Comparison of ENCODE assay signal across 10 cellular contexts in genomic region chr15:100713163-100713867, GRCh38.
DNase-seq lines count a peak whose midpoint lies in the region; ATAC-seq and TF ChIP-seq lines count a peak whose summit lies in the region.
"Had no signal": no experiment of that assay in that cellular context is flagged by ENCODE, and none has a peak within 500 bp of the region (broad histone marks: within the 10 kb centered on the region; RNA-seq: fewer than 3 reads in every experiment).

No MANE protein-coding gene starts in this region.

- CTCF ChIA-PET in mammary epithelial cell (lab: Charles Lee; ENCODE audit: low non-redundant PET): no interaction called here

- H3K4me1 ChIP-seq in heart left ventricle (peaks cover 0 to 44% (median 16%) of the 10 kb centered on the region in 12 donors), mammary epithelial cell (ENCODE audit: insufficient read depth, low read length) (peaks cover 33% of the 10 kb centered on the region), liver (ENCODE audit: control insufficient read depth in 4 of 4, insufficient read depth in 4 of 4, low read length in 3 of 4) (peaks cover 9 to 22% (median 16%) of the 10 kb centered on the region in 4 donors)

- TF ChIP-seq POLR2A in heart left ventricle (IDR thresholded peaks at IDR 0.05): no peak

- H3K79me2 ChIP-seq in mammary epithelial cell (ENCODE audit: insufficient read depth, low read length): no peaks in the 10 kb centered on the region

- intact Hi-C loops in heart left ventricle (cut with DNase I): loop anchor here in 2 of 10 donors (5.0 to 10.0 kb wide), 2 partner anchors 51 to 151 kb away; no protein-coding TSS in a partner anchor
- intact Hi-C loops in Right ventricle myocardium inferior (cut with DNase I): no loop called here
- intact Hi-C loops in mammary epithelial cell (cut with micrococcal nuclease): loop anchor here (1.0 to 2.0 kb wide), 6 partner anchors 8 to 293 kb away; no protein-coding TSS in a partner anchor

- H3K9me3 ChIP-seq in heart left ventricle: no peaks in the 10 kb centered on the region
- H3K9me3 ChIP-seq in mammary epithelial cell (replicated peaks; ENCODE audit: insufficient read depth, low read length): no peaks in the 10 kb centered on the region
- peaks cover 0 to 2% (median 0%) of the 10 kb centered on the region in 4 donors for H3K9me3 ChIP-seq in liver (ENCODE audit: control insufficient read depth in 4 of 4, low read length in 3 of 4)
- H3K9me3 ChIP-seq: tibial nerve had no signal

- peak overlapping the region; percentile 6 for H3K4me2 ChIP-seq in mammary epithelial cell (ENCODE audit: insufficient read depth, low read depth, low read length)

- dilution Hi-C loops in mammary epithelial cell (cut with HindIII; ENCODE audit: low sequenced_read_pairs): no loop called here

- no TSS peak for BruUV-seq in mammary epithelial cell (replicated peaks; lab: Mats Ljungman, UMichigan)

- peak overlapping the region; percentile 82 for H3K9ac ChIP-seq in mammary epithelial cell (ENCODE audit: insufficient read depth, low read length)
- no peak overlapping the region for H3K9ac ChIP-seq in liver (ENCODE audit: low read depth in 1 of 2, low read length in 2 of 2)

- no peaks in the 10 kb centered on the region for H4K20me1 ChIP-seq in mammary epithelial cell (ENCODE audit: insufficient read depth, low read length)

- 47 to 59% (median 55%) methylated on average over 22 of the region's 22 CpGs for WGBS in heart left ventricle, 4 donors
- 15% methylated on average over 22 of the region's 22 CpGs for WGBS in mammary epithelial cell (ENCODE audit: low coverage, missing lambda C conversion rate)
- WGBS in liver: 87% methylated on average over 22 of the region's 22 CpGs

- H2AFZ ChIP-seq in mammary epithelial cell (ENCODE audit: low read depth, low read length): no peak overlapping the region

- in situ Hi-C loops in mammary epithelial cell (cut with MboI; ENCODE audit: low sequenced_read_pairs in 2 of 2): no loop called here

- no peaks in the 10 kb centered on the region for H3K36me3 ChIP-seq in heart left ventricle
- no peaks in the 10 kb centered on the region for H3K36me3 ChIP-seq in mammary epithelial cell (ENCODE audit: insufficient read depth, low read length)
- no peaks in the 10 kb centered on the region for H3K36me3 ChIP-seq in liver (ENCODE audit: control insufficient read depth in 4 of 4, insufficient read depth in 3 of 4, low read depth in 1 of 4, low read length in 3 of 4)
- H3K36me3 ChIP-seq: tibial nerve had no signal

- TF ChIP-seq RAD21 in liver (IDR thresholded peaks at IDR 0.05): no peak

- H3K4me3 ChIP-seq in heart left ventricle (no peak overlapping the region), mammary epithelial cell (replicated peaks in 1 of 3; ENCODE audit: insufficient read depth in 1 of 3, low read depth in 2 of 3, low read length in 3 of 3) (no peak overlapping the region), liver (ENCODE audit: low read depth in 1 of 3, low read length in 3 of 3) (no peak overlapping the region)
- H3K4me3 ChIP-seq: tibial nerve had no signal

- no peak for DNase-seq in heart left ventricle
- no peak for DNase-seq in Right ventricle myocardium inferior (ENCODE audit: missing footprints)
- peak; percentile 100 for DNase-seq in mammary epithelial cell
- no peak for DNase-seq in AML-193 (lab: John Stamatoyannopoulos, UW)
- DNase-seq: NCI-H345 had no signal

- TF ChIP-seq CTCF in heart left ventricle (IDR thresholded peaks at IDR 0.05) (no peak), mammary epithelial cell (conservative IDR thresholded peaks at IDR 0.05 in 1 of 2, IDR thresholded peaks at IDR 0.05 in 1 of 2; ENCODE audit: extremely low read depth in 1 of 2, insufficient read depth in 1 of 2, low read depth in 1 of 2, low read length in 2 of 2) (no peak), liver (IDR thresholded peaks at IDR 0.05; ENCODE audit: low read depth, low read length, missing input control) (no peak)

- peak in 3 of 4 donors; percentile 32 to 47 (median 42) for ATAC-seq in heart left ventricle
- ATAC-seq in Right ventricle myocardium inferior: no peak
- no peak for ATAC-seq in HG03045 (IDR thresholded peaks at IDR 0.05; ENCODE audit: unreplicated experiment)
- ATAC-seq in GM21528 (IDR thresholded peaks at IDR 0.05; ENCODE audit: low FRiP score, unreplicated experiment): no peak
- no peak for ATAC-seq in GM19035 (IDR thresholded peaks at IDR 0.05; ENCODE audit: unreplicated experiment)

- peak overlapping the region in 3 of 12 donors; percentile 21 to 62 (median 30) for H3K27ac ChIP-seq in heart left ventricle
- H3K27ac ChIP-seq in mammary epithelial cell (ENCODE audit: insufficient read depth, low read depth, low read length): peak overlapping the region; percentile 99
- no peak overlapping the region for H3K27ac ChIP-seq in liver (ENCODE audit: low read depth in 1 of 2, low read length in 2 of 2)
- H3K27ac ChIP-seq: tibial nerve had no signal

- no peaks in the 10 kb centered on the region for H3K27me3 ChIP-seq in heart left ventricle
- no peaks in the 10 kb centered on the region for H3K27me3 ChIP-seq in mammary epithelial cell (ENCODE audit: insufficient read depth, low read length)
- peaks cover 0 to 16% (median 3%) of the 10 kb centered on the region in 4 donors for H3K27me3 ChIP-seq in liver (ENCODE audit: control insufficient read depth in 4 of 4, insufficient read depth in 4 of 4, low read length in 3 of 4)
- H3K27me3 ChIP-seq: tibial nerve had no signal

TF ChIP-seq in liver, 16 proteins besides CTCF, POLR2A, EP300 and RAD21:
- TF ChIP-seq REST (IDR thresholded peaks at IDR 0.05) (no peak), ZBTB33 (IDR thresholded peaks at IDR 0.05) (no peak), JUND (IDR thresholded peaks at IDR 0.05) (peak; percentile 44 to 64), GABPA (IDR thresholded peaks at IDR 0.05 in 1 of 2, conservative IDR thresholded peaks at IDR 0.05 in 1 of 2) (no peak), TAF1 (conservative IDR thresholded peaks at IDR 0.05) (no peak), MAX (IDR thresholded peaks at IDR 0.05) (no peak), NR2F2 (IDR thresholded peaks at IDR 0.05) (peak; percentile 41), HNF4G (IDR thresholded peaks at IDR 0.05) (no peak), FOXA2 (IDR thresholded peaks at IDR 0.05) (no peak), ATF3 (IDR thresholded peaks at IDR 0.05) (no peak), HNF4A (conservative IDR thresholded peaks at IDR 0.05) (no peak), SP1 (IDR thresholded peaks at IDR 0.05) (peak; percentile 15), RXRA (IDR thresholded peaks at IDR 0.05) (peak in 1 of 2 donors; percentile 35), YY1 (IDR thresholded peaks at IDR 0.05) (no peak), FOXA1 (IDR thresholded peaks at IDR 0.05) (no peak), EGR1 (IDR thresholded peaks at IDR 0.05; ENCODE audit: low read depth in 2 of 2) (no peak)
TF ChIP-seq in liver: peak in this region for 4.

Comparison
In these comparisons a context has a peak if more than half of its experiments do, and no peak if none do; other contexts are left out.
1. ATAC-seq: peak in heart left ventricle (3 of 4); none in Right ventricle myocardium inferior (single experiment), HG03045 (single experiment), GM21528 (single experiment) and GM19035 (single experiment).